Comparison of ENCODE assay signal across 31 cellular contexts in the genomic region with DNA sequence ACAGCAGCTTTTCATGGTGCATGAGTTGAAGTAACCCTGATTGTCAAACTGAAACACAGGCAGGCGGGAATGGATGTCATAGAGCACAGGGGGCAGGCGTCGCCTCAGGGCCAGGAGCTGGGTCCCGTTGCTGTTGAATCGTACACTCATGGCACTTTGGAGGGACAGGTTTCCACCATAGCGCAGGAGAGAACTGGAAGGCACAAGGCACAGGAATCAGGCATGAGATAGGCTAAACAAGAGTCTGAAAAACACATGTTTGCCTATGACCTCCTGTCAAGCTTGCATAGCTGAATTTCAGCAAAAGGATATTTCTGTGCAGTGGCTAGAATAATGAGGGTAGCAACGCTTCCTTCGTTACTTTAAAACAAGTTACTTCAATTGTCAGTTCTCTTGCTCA.
"Had no signal": no experiment of that assay in that cellular context is flagged by ENCODE, and none has a peak within 500 bp of the region (broad histone marks: within the 10 kb centered on the region; RNA-seq: fewer than 3 reads in every experiment).

No MANE protein-coding gene starts in this region.

- H3K4me3 ChIP-seq: body of pancreas, cardiac muscle cell, colonic mucosa, heart left ventricle, testis, vagina had no signal

- H3K36me3 ChIP-seq: colonic mucosa had no signal

- H3K27ac Mint-ChIP-seq: activated CD4-positive, alpha-beta T cell treated with anti-CD3 and anti-CD28 coated beads for 36 hours; activated CD8-positive, alpha-beta memory T cell treated with anti-CD3 and anti-CD28 coated beads, Interleukin-2, amount 10 ng/mL, durations not matched to agents 7 days and 5 days; activated CD8-positive, alpha-beta T cell treated with anti-CD3 and anti-CD28 coated beads, Interleukin-2, amount 10 ng/mL, durations not matched to agents 7 days and 5 days; activated T-helper 1 cell treated with anti-CD3 and anti-CD28 coated beads, Interleukin-12 subunit alpha, Interleukin-12 subunit beta, Interleukin-2, Interleukin-4 antibody, amounts not matched to agents 30 ng/mL and 10 ng/mL and 1 ng/mL, durations not matched to agents 14 hours and 24 hours and 36 hours; mesothelial cell of epicardium had no signal

- H3K27me3 Mint-ChIP-seq: activated CD4-positive, alpha-beta T cell treated with anti-CD3 and anti-CD28 coated beads for 36 hours; activated CD8-positive, alpha-beta memory T cell treated with anti-CD3 and anti-CD28 coated beads, Interleukin-2, amount 10 ng/mL, durations not matched to agents 7 days and 5 days; naive thymus-derived CD4-positive, alpha-beta T cell; type B pancreatic cell had no signal

- DNase-seq: activated CD4-positive, alpha-beta T cell treated with anti-CD3 and anti-CD28 coated beads for 36 hours; activated CD4-positive, CD25-positive, alpha-beta regulatory T cell; activated CD8-positive, alpha-beta memory T cell treated with anti-CD3 and anti-CD28 coated beads, Interleukin-2, amount 10 ng/mL, durations not matched to agents 7 days and 5 days; activated CD8-positive, alpha-beta T cell treated with anti-CD3 and anti-CD28 coated beads, Interleukin-2, amount 10 ng/mL, durations not matched to agents 7 days and 5 days; activated gamma-delta T cell; activated naive CD4-positive, alpha-beta T cell treated with anti-CD3 and anti-CD28 coated beads, Interleukin-2, amount 50 U/mL, for 16 hours; activated T-cell treated with anti-CD3 and anti-CD28 coated beads for 4 hours; anterior cingulate cortex; body of pancreas; cerebellar nuclear complex; colonic mucosa; effector CD8-positive, alpha-beta T cell; foreskin fibroblast; heart left ventricle; hypothalamus; immature natural killer cell; kidney; left colon; naive thymus-derived CD4-positive, alpha-beta T cell; occipital lobe; right cardiac atrium; stimulated activated CD4-positive, alpha-beta T cell treated with anti-CD3 and anti-CD28 coated beads, Interleukin-2, amount 100 ng/mL, for 48 hours; stimulated activated naive CD8-positive, alpha-beta T cell treated with anti-CD3 and anti-CD28 coated beads, Interleukin-15, Interleukin-2, amounts not matched to agents 100 U/mL and 50 U/mL, for 24 hours; T-helper 1 cell; testis had no signal

- H3K4me1 ChIP-seq: colonic mucosa had no signal

- H3K4me3 Mint-ChIP-seq: activated CD4-positive, alpha-beta T cell treated with anti-CD3 and anti-CD28 coated beads for 36 hours; activated CD8-positive, alpha-beta memory T cell treated with anti-CD3 and anti-CD28 coated beads, Interleukin-2, amount 10 ng/mL, durations not matched to agents 7 days and 5 days; activated CD8-positive, alpha-beta T cell treated with anti-CD3 and anti-CD28 coated beads, Interleukin-2, amount 10 ng/mL, durations not matched to agents 7 days and 5 days; activated T-helper 1 cell treated with anti-CD3 and anti-CD28 coated beads, Interleukin-12 subunit alpha, Interleukin-12 subunit beta, Interleukin-2, Interleukin-4 antibody, amounts not matched to agents 30 ng/mL and 10 ng/mL and 1 ng/mL, durations not matched to agents 14 hours and 24 hours and 36 hours; immature natural killer cell; mesothelial cell of epicardium; naive thymus-derived CD4-positive, alpha-beta T cell; neural crest cell; type B pancreatic cell had no signal

- ATAC-seq: activated CD4-positive, alpha-beta T cell treated with anti-CD3 and anti-CD28 coated beads for 36 hours; activated CD8-positive, alpha-beta memory T cell treated with anti-CD3 and anti-CD28 coated beads, Interleukin-2, amount 10 ng/mL, durations not matched to agents 7 days and 5 days; activated CD8-positive, alpha-beta T cell treated with anti-CD3 and anti-CD28 coated beads, Interleukin-2, amount 10 ng/mL, durations not matched to agents 7 days and 5 days; body of pancreas; heart left ventricle; left colon; naive thymus-derived CD4-positive, alpha-beta T cell; right cardiac atrium; stimulated activated naive CD8-positive, alpha-beta T cell treated with anti-CD3 and anti-CD28 coated beads, Interleukin-15, Interleukin-2, amounts not matched to agents 100 U/mL and 50 U/mL, for 24 hours had no signal

- FAIRE-seq: kidney had no signal

- H3K27ac ChIP-seq: body of pancreas, cardiac muscle cell, colonic mucosa, testis, vagina had no signal

- H3K9me3 Mint-ChIP-seq: activated T-helper 1 cell treated with anti-CD3 and anti-CD28 coated beads, Interleukin-12 subunit alpha, Interleukin-12 subunit beta, Interleukin-2, Interleukin-4 antibody, amounts not matched to agents 30 ng/mL and 10 ng/mL and 1 ng/mL, durations not matched to agents 14 hours and 24 hours and 36 hours; immature natural killer cell; mesothelial cell of epicardium; naive thymus-derived CD4-positive, alpha-beta T cell; neural crest cell; type B pancreatic cell had no signal

- H3K9me3 ChIP-seq: body of pancreas, colonic mucosa, heart left ventricle, testis, vagina had no signal

- H3K27me3 ChIP-seq: body of pancreas, cardiac muscle cell, colonic mucosa, heart left ventricle, testis, vagina had no signal
